Comparison of ENCODE assay signal across 20 cellular contexts in the genomic region with DNA sequence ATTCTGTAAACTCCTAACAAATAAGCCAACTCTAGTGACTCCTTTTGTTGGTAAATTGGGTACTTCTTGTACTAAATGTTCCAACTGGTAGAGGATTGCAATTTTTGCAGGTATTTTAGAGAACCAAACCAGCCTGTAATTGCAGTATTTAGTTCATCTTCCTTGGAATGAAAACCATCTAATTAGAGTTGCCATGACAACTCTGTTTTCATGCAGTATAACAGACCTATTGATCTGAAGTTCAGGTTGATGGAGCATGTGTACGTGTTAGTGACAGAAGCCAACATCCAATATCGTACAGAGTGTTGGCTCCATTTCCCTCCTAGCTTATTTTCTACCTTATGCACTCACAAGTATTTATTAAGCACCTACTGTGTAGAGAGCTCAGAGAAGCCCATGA.
"Had no signal": no experiment of that assay in that cellular context is flagged by ENCODE, and none has a peak within 500 bp of the region (broad histone marks: within the 10 kb centered on the region; RNA-seq: fewer than 3 reads in every experiment).

No MANE protein-coding gene starts in this region.

- H3K27me3 ChIP-seq: cardiac muscle cell, esophagus muscularis mucosa, gastroesophageal sphincter, heart right ventricle had no signal

- H3K27ac ChIP-seq: cardiac muscle cell, esophagus muscularis mucosa, gastroesophageal sphincter, heart right ventricle, skin epidermis had no signal

- H3K4me1 ChIP-seq: esophagus muscularis mucosa, gastroesophageal sphincter had no signal

- ATAC-seq: activated CD8-positive, alpha-beta T cell treated with anti-CD3 and anti-CD28 coated beads for 36 hours; activated T-helper 17 cell treated with anti-CD3 and anti-CD28 coated beads, Interleukin-2, amount 50 U/mL, for 72 hours; gastroesophageal sphincter; heart right ventricle; left ventricle myocardium superior; right cardiac atrium had no signal

- DNase-seq: activated CD4-positive, alpha-beta T cell treated with anti-CD3 and anti-CD28 coated beads, Interleukin-2, amount 10 ng/mL, durations not matched to agents 24 days and 14 days; activated CD8-positive, alpha-beta T cell treated with anti-CD3 and anti-CD28 coated beads for 36 hours; activated naive CD4-positive, alpha-beta T cell; activated naive CD8-positive, alpha-beta T cell treated with anti-CD3 and anti-CD28 coated beads for 36 hours; activated T-cell treated with anti-CD3 and anti-CD28 coated beads, Interleukin-2, amount 50 U/mL, for 1 hour; amniotic stem cell; dermis blood vessel endothelial cell; effector memory CD4-positive, alpha-beta T cell; heart right ventricle; left ventricle myocardium superior; right cardiac atrium; stimulated activated CD4-positive, alpha-beta T cell treated with anti-CD3 and anti-CD28 coated beads, Interleukin-15, amount 100 ng/mL, for 24 hours; stimulated activated CD4-positive, alpha-beta T cell treated with anti-CD3 and anti-CD28 coated beads, Interleukin-2, amount 100 ng/mL, for 48 hours; T1000; trophoblast cell had no signal

- H3K36me3 ChIP-seq: cardiac muscle cell, esophagus muscularis mucosa, gastroesophageal sphincter, heart right ventricle had no signal

- H3K9me3 ChIP-seq: esophagus muscularis mucosa, gastroesophageal sphincter, heart right ventricle had no signal

- H3K4me3 ChIP-seq: cardiac muscle cell, esophagus muscularis mucosa, gastroesophageal sphincter, heart right ventricle, skin epidermis had no signal
